Comparison of ENCODE assay signal across 1 cellular context in the genomic region with DNA sequence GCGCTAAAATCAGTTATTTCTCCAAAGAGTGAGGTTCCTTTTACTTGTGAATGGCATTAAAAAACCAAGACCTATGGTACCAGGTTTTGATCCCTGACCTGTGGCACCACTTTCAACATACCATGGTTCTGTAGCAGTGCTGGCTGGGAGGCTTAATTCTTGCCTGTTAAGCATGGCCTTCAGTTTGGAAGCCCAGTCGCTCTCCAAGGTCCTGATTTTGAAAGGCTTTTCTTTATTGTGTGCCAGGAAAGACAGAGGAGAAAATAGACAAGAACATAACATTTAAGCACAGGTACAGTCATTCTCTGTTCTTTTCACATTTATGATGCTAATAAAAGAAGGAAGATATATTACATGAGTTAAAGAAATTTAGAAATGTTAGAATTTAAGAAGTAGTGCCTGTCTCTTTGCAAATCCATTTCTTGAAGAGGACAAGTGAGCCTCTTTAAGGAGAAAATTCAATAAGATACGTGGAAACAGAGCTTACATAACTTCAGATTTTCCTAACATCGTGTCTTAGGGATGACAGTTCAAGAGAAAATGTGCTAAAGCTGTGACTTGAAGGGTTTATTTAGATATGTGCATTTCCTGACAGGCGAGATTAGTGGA.
TF ChIP-seq lines count a peak whose summit lies in the region.

No MANE protein-coding gene starts in this region.

TF ChIP-seq in HepG2, 621 proteins besides CTCF, POLR2A, EP300 and RAD21 (continued from another document):
- TF ChIP-seq, protein P1, sequence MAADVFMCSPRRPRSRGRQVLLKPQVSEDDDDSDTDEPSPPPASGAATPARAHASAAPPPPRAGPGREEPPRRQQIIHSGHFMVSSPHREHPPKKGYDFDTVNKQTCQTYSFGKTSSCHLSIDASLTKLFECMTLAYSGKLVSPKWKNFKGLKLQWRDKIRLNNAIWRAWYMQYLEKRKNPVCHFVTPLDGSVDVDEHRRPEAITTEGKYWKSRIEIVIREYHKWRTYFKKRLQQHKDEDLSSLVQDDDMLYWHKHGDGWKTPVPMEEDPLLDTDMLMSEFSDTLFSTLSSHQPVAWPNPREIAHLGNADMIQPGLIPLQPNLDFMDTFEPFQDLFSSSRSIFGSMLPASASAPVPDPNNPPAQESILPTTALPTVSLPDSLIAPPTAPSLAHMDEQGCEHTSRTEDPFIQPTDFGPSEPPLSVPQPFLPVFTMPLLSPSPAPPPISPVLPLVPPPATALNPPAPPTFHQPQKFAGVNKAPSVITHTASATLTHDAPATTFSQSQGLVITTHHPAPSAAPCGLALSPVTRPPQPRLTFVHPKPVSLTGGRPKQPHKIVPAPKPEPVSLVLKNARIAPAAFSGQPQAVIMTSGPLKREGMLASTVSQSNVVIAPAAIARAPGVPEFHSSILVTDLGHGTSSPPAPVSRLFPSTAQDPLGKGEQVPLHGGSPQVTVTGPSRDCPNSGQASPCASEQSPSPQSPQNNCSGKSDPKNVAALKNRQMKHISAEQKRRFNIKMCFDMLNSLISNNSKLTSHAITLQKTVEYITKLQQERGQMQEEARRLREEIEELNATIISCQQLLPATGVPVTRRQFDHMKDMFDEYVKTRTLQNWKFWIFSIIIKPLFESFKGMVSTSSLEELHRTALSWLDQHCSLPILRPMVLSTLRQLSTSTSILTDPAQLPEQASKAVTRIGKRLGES (CRISPR knock-in tag; IDR thresholded peaks at IDR 0.05; ENCODE audit: borderline replicate concordance): 0 out of 2 replicates have a peak, but pooled peaks have one; percentile 29
- TF ChIP-seq, protein P2, sequence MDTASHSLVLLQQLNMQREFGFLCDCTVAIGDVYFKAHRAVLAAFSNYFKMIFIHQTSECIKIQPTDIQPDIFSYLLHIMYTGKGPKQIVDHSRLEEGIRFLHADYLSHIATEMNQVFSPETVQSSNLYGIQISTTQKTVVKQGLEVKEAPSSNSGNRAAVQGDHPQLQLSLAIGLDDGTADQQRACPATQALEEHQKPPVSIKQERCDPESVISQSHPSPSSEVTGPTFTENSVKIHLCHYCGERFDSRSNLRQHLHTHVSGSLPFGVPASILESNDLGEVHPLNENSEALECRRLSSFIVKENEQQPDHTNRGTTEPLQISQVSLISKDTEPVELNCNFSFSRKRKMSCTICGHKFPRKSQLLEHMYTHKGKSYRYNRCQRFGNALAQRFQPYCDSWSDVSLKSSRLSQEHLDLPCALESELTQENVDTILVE (CRISPR knock-in tag; IDR thresholded peaks at IDR 0.05): no peak
- no peak for TF ChIP-seq NBN (conservative IDR thresholded peaks at IDR 0.05)
